In the genomic region with DNA sequence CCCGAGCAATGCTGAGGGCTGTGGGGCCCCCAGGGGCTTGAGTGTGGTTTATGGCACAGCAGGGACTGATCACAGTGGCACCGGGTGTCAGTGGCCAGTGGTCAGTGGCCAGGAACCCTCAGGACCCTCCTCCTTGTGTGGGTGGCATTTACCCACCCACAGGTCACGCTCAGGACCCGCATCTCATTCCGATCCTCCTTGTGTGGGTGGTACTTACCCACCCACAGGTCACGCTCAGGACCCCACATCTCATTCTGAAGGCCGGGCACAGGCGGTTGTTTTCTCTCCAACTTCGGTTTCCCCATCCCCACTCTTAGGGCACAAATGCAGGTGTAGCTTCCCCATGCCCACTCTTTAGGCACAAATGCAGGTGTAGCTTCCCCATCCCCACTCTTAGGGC, we compare ENCODE assay signal across 32 cellular contexts. TPM values are rescaled to one million over a fixed set of nuclear protein-coding genes. Genes with fewer than 3 reads are reported as not detected.
"Had no signal": no experiment of that assay in that cellular context is flagged by ENCODE, and none has a peak within 500 bp of the region (broad histone marks: within the 10 kb centered on the region; RNA-seq: fewer than 3 reads in every experiment).

No MANE protein-coding gene starts in this region.

- ATAC-seq: activated CD8-positive, alpha-beta T cell treated with anti-CD3 and anti-CD28 coated beads for 36 hours had no signal

- H3K27me3 ChIP-seq: brain microvascular endothelial cell, SJSA1 had no signal

- H3K4me1 ChIP-seq: SJSA1 had no signal

- DNase-seq: activated CD4-positive, alpha-beta T cell treated with anti-CD3 and anti-CD28 coated beads, Interleukin-2, amount 10 ng/mL, durations not matched to agents 24 days and 14 days; activated CD4-positive, alpha-beta T cell treated with anti-CD3 and anti-CD28 coated beads, Interleukin-2, amount 50 U/mL, for 4 hours; activated CD8-positive, alpha-beta T cell treated with anti-CD3 and anti-CD28 coated beads for 36 hours; activated naive CD4-positive, alpha-beta T cell treated with anti-CD3 and anti-CD28 coated beads, Interleukin-2, amount 50 U/mL, for 16 hours; activated naive CD8-positive, alpha-beta T cell treated with anti-CD3 and anti-CD28 coated beads for 36 hours; activated T-cell treated with anti-CD3 and anti-CD28 coated beads, Interleukin-2, amount 50 U/mL, for 1 hour; amniotic stem cell; aorta; brain microvascular endothelial cell; central memory CD4-positive, alpha-beta T cell; MM.1S; MV-4-11; NCI-H1092; NCI-H1436 treated with DMSO at 0.1 percent for 48 hours; NCI-H1694 treated with DMSO at 0.1 percent for 48 hours; NCI-H2029; NCI-H345; NCI-H526; NCI-H748 treated with DMSO at 0.1 percent for 48 hours; NK-92 treated with Interleukin-12 subunit alpha and Interleukin-12 subunit beta, amount 100 ng/mL, for 24 hours; PC-9; SHP77 treated with DMSO at 0.1 percent for 48 hours; SK-N-SH had no signal

- H3K27ac Mint-ChIP-seq: activated CD4-positive, alpha-beta T cell treated with anti-CD3 and anti-CD28 coated beads, Interleukin-2, amount 10 ng/mL, durations not matched to agents 24 days and 14 days; activated CD8-positive, alpha-beta T cell treated with anti-CD3 and anti-CD28 coated beads for 36 hours; activated naive CD8-positive, alpha-beta T cell treated with anti-CD3 and anti-CD28 coated beads for 36 hours; activated T-helper 1 cell treated with anti-CD3 and anti-CD28 coated beads, Interleukin-12 subunit alpha, Interleukin-12 subunit beta, Interleukin-2, Interleukin-4 antibody, amounts not matched to agents 30 ng/mL and 10 ng/mL and 1 ng/mL, durations not matched to agents 14 hours and 24 hours and 36 hours; T-helper 1 cell treated with Interleukin-12 subunit alpha and Interleukin-12 subunit beta and Interleukin-4 antibody, amounts not matched to agents 30 μg/mL and 1 μg/mL, for 36 hours; T-helper 2 cell treated with Interferon-gamma antibody and Interleukin-4, amounts not matched to agents 5 μg/mL and 100 μg/mL, for 36 hours had no signal

- H3K9me3 ChIP-seq: SJSA1, SK-N-SH had no signal

- FAIRE-seq: RCC 7860, TTC549 had no signal

- H3K4me2 ChIP-seq: PC-9, SK-N-SH had no signal

- H3K27me3 Mint-ChIP-seq: activated CD4-positive, alpha-beta T cell treated with anti-CD3 and anti-CD28 coated beads, Interleukin-2, amount 10 ng/mL, durations not matched to agents 24 days and 14 days; activated CD8-positive, alpha-beta T cell treated with anti-CD3 and anti-CD28 coated beads for 36 hours; activated naive CD8-positive, alpha-beta T cell treated with anti-CD3 and anti-CD28 coated beads for 36 hours had no signal

- H3K4me3 ChIP-seq: PC-9, SJSA1 had no signal

- H3K4me3 Mint-ChIP-seq: activated CD4-positive, alpha-beta T cell treated with anti-CD3 and anti-CD28 coated beads, Interleukin-2, amount 10 ng/mL, durations not matched to agents 24 days and 14 days; activated CD8-positive, alpha-beta T cell treated with anti-CD3 and anti-CD28 coated beads for 36 hours; activated naive CD8-positive, alpha-beta T cell treated with anti-CD3 and anti-CD28 coated beads for 36 hours; activated T-helper 1 cell treated with anti-CD3 and anti-CD28 coated beads, Interleukin-12 subunit alpha, Interleukin-12 subunit beta, Interleukin-2, Interleukin-4 antibody, amounts not matched to agents 30 ng/mL and 10 ng/mL and 1 ng/mL, durations not matched to agents 14 hours and 24 hours and 36 hours; T-helper 1 cell treated with Interleukin-12 subunit alpha and Interleukin-12 subunit beta and Interleukin-4 antibody, amounts not matched to agents 30 μg/mL and 1 μg/mL, for 36 hours; T-helper 2 cell treated with Interferon-gamma antibody and Interleukin-4, amounts not matched to agents 5 μg/mL and 100 μg/mL, for 36 hours had no signal

- H2AFZ ChIP-seq: PC-9 had no signal

- H3K9ac ChIP-seq: SK-N-SH had no signal

- H3K27ac ChIP-seq: brain microvascular endothelial cell, PC-9, SJSA1 had no signal

- H3K9me3 Mint-ChIP-seq: activated CD4-positive, alpha-beta T cell treated with anti-CD3 and anti-CD28 coated beads, Interleukin-2, amount 10 ng/mL, durations not matched to agents 24 days and 14 days; activated CD8-positive, alpha-beta T cell treated with anti-CD3 and anti-CD28 coated beads for 36 hours; activated naive CD8-positive, alpha-beta T cell treated with anti-CD3 and anti-CD28 coated beads for 36 hours; activated T-helper 1 cell treated with anti-CD3 and anti-CD28 coated beads, Interleukin-12 subunit alpha, Interleukin-12 subunit beta, Interleukin-2, Interleukin-4 antibody, amounts not matched to agents 30 ng/mL and 10 ng/mL and 1 ng/mL, durations not matched to agents 14 hours and 24 hours and 36 hours; T-helper 1 cell treated with Interleukin-12 subunit alpha and Interleukin-12 subunit beta and Interleukin-4 antibody, amounts not matched to agents 30 μg/mL and 1 μg/mL, for 36 hours; T-helper 2 cell treated with Interferon-gamma antibody and Interleukin-4, amounts not matched to agents 5 μg/mL and 100 μg/mL, for 36 hours had no signal

RNA-seq across cellular contexts. Expression of gene ABHD16B, which starts 18.0 kb away (rescaled TPM):
- total RNA-seq: activated CD8-positive, alpha-beta T cell treated with anti-CD3 and anti-CD28 coated beads for 36 hours; activated naive CD8-positive, alpha-beta T cell treated with anti-CD3 and anti-CD28 coated beads for 36 hours; activated T-helper 1 cell treated with anti-CD3 and anti-CD28 coated beads, Interleukin-12 subunit alpha, Interleukin-12 subunit beta, Interleukin-2, Interleukin-4 antibody, amounts not matched to agents 30 ng/mL and 10 ng/mL and 1 ng/mL, durations not matched to agents 14 hours and 24 hours and 36 hours; aorta; chondrocyte; LHCN-M2; NCI-H460; PC-9; SJSA1 had no signal
- polyA plus RNA-seq: SK-N-SH had no signal
